In genomic region chr19:57851821-57852588, GRCh38 we compare ENCODE assay signal across 7 cellular contexts. TPM values are rescaled to one million over a fixed set of nuclear protein-coding genes. Genes with fewer than 3 reads are reported as not detected.
DNase-seq lines count a peak whose midpoint lies in the region; ATAC-seq, FAIRE-seq and TF ChIP-seq lines count a peak whose summit lies in the region.
"Not testable (repeated sequence)": the region's sequence is repeated elsewhere in the genome, so short reads cannot be mapped to it uniquely, and the experiment has no call there.

No MANE protein-coding gene starts in this region.

- H3K4ac ChIP-seq in mesenchymal stem cell (ENCODE audit: low read depth in 1 of 2, low read length in 2 of 2) = not testable (repeated sequence)

- not testable (repeated sequence) for BruUV-seq in endothelial cell of umbilical vein (replicated peaks; lab: Mats Ljungman, UMichigan)

- CTCF ChIA-PET in endothelial cell of umbilical vein (lab: Charles Lee) = interaction anchor here (1.1 kb wide), 1 partner anchor 33 kb away, joined by 3 read pairs; no protein-coding TSS in a partner anchor

- H3K27me3 Mint-ChIP-seq in activated naive CD8-positive, alpha-beta T cell; stimulated activated naive B cell treated with anti-CD40 and anti-IgM and Interleukin-4, amounts not matched to agents 10 μg/mL and 1 μg/mL and 100 μg/mL, for 72 hours: not testable (repeated sequence)

- WGBS in GM23248 (ENCODE audit: low coverage in 1 of 2, low lambda C conversion rate in 2 of 2, missing lambda C conversion rate in 2 of 2), 2 experiments = 92 to 93% methylated on average over 6 of the region's 6 CpGs
- 100% methylated on average over 3 of the region's 6 CpGs for WGBS in mesenchymal stem cell

- H3K4me1 ChIP-seq in GM23248 (ENCODE audit: insufficient read depth); endothelial cell of umbilical vein (ENCODE audit: control insufficient read depth, extremely low read depth, insufficient read depth, low read length); mesenchymal stem cell (ENCODE audit: control insufficient read depth, insufficient read depth, low read depth, low read length): not testable (repeated sequence)

- H3K4me3 ChIP-seq in GM23248; SU-DHL-6 (ENCODE audit: insufficient read depth, low read length, poor library complexity, severe bottlenecking); endothelial cell of umbilical vein (replicated peaks in 1 of 3; ENCODE audit: insufficient read depth in 1 of 3, low read depth in 1 of 3, low read length in 3 of 3); mesenchymal stem cell (ENCODE audit: insufficient read depth in 1 of 2, low read depth in 1 of 2, low read length in 2 of 2): not testable (repeated sequence)
- peak overlapping the region; percentile 70 for H3K4me3 ChIP-seq in neural cell (ENCODE audit: low read length)

- H2BK12ac ChIP-seq in mesenchymal stem cell (ENCODE audit: low read length in 2 of 2) = not testable (repeated sequence)

- intact Hi-C loops in endothelial cell of umbilical vein (cut with micrococcal nuclease) = not testable (repeated sequence)

- not testable (repeated sequence) for H2AK5ac ChIP-seq in mesenchymal stem cell (ENCODE audit: low read length, severe bottlenecking)

- H3K4me1 Mint-ChIP-seq in activated naive CD8-positive, alpha-beta T cell (ENCODE audit: low read depth) = peaks cover 28% of the 10 kb centered on the region
- peaks cover 27 to 30% of the 10 kb centered on the region in 2 donors for H3K4me1 Mint-ChIP-seq in stimulated activated naive B cell treated with anti-CD40 and anti-IgM and Interleukin-4, amounts not matched to agents 10 μg/mL and 1 μg/mL and 100 μg/mL, for 72 hours

- not testable (repeated sequence) for TF ChIP-seq POLR2A in endothelial cell of umbilical vein (IDR thresholded peaks at IDR 0.05; ENCODE audit: low read depth, low read length)

- FAIRE-seq in endothelial cell of umbilical vein (lab: Jason Lieb, UNC) = peak; percentile 48

- not testable (repeated sequence) for TF ChIP-seq RAD21 in neural cell (conservative IDR thresholded peaks at IDR 0.05)

- not testable (repeated sequence) for H2BK15ac ChIP-seq in mesenchymal stem cell (ENCODE audit: low read depth, poor library complexity, severe bottlenecking)

- not testable (repeated sequence) for H3K23ac ChIP-seq in mesenchymal stem cell (ENCODE audit: low read length in 2 of 2)

- not testable (repeated sequence) for H3K36me3 ChIP-seq in GM23248 (ENCODE audit: low read depth); SU-DHL-6 (ENCODE audit: low read length); neural cell (ENCODE audit: insufficient read depth, low read length)
- H3K36me3 ChIP-seq in endothelial cell of umbilical vein (ENCODE audit: control insufficient read depth in 2 of 2, extremely low read depth in 1 of 2, insufficient read depth in 2 of 2, low read length in 2 of 2) (peaks cover 3 to 12% of the 10 kb centered on the region in 2 experiments), mesenchymal stem cell (ENCODE audit: control insufficient read depth in 1 of 2, insufficient read depth in 2 of 2, low read depth in 1 of 2, low read length in 2 of 2) (peaks cover 37 to 41% of the 10 kb centered on the region in 2 experiments)

- H3K18ac ChIP-seq in mesenchymal stem cell (ENCODE audit: low read depth in 1 of 2, low read length in 2 of 2) = not testable (repeated sequence)

- not testable (repeated sequence) for H2AFZ ChIP-seq in GM23248; SU-DHL-6 (ENCODE audit: low read depth, low read length, severe bottlenecking); endothelial cell of umbilical vein (ENCODE audit: low read depth, low read length); mesenchymal stem cell (ENCODE audit: low read depth, low read length); neural cell (ENCODE audit: low read depth, low read length)

- ATAC-seq in stimulated activated naive B cell treated with anti-CD40 and anti-IgM and Interleukin-4, amounts not matched to agents 10 μg/mL and 1 μg/mL and 100 μg/mL, for 72 hours (replicated peaks) = not testable (repeated sequence)

- not testable (repeated sequence) for H3K4me3 Mint-ChIP-seq in activated naive CD8-positive, alpha-beta T cell; stimulated activated naive B cell treated with anti-CD40 and anti-IgM and Interleukin-4, amounts not matched to agents 10 μg/mL and 1 μg/mL and 100 μg/mL, for 72 hours

- H3F3A ChIP-seq in GM23248 (ENCODE audit: insufficient read depth); SU-DHL-6 (ENCODE audit: insufficient read depth); neural cell (ENCODE audit: insufficient read depth, low read length, poor library complexity, severe bottlenecking): not testable (repeated sequence)

- H3K9me1 ChIP-seq in endothelial cell of umbilical vein (replicated peaks; ENCODE audit: control insufficient read depth, extremely low read depth, insufficient read depth, low read length) = not testable (repeated sequence)

- not testable (repeated sequence) for DNase-seq in GM23248; endothelial cell of umbilical vein (ENCODE audit: low read depth, low spot score); mesenchymal stem cell; stimulated activated naive B cell treated with anti-CD40 and anti-IgM and Interleukin-4, amounts not matched to agents 10 μg/mL and 1 μg/mL and 100 μg/mL, for 72 hours

- dilution Hi-C loops in endothelial cell of umbilical vein (cut with MboI; ENCODE audit: extremely low pct_ligation_motif_present, low sequenced_read_pairs) = not testable (repeated sequence)

- TF ChIP-seq EP300 in neural cell (conservative IDR thresholded peaks at IDR 0.05; ENCODE audit: poor library complexity, severe bottlenecking) = not testable (repeated sequence)

- not testable (repeated sequence) for H3K9me3 Mint-ChIP-seq in activated naive CD8-positive, alpha-beta T cell (ENCODE audit: low read depth); stimulated activated naive B cell treated with anti-CD40 and anti-IgM and Interleukin-4, amounts not matched to agents 10 μg/mL and 1 μg/mL and 100 μg/mL, for 72 hours

- H2BK120ac ChIP-seq in mesenchymal stem cell (ENCODE audit: low read depth, low read length) = not testable (repeated sequence)

- H2BK5ac ChIP-seq in mesenchymal stem cell (ENCODE audit: low read depth, low read length, poor library complexity, severe bottlenecking) = not testable (repeated sequence)

- H4K8ac ChIP-seq in mesenchymal stem cell (ENCODE audit: low read length) = peak overlapping the region; percentile 9

- H3K9ac ChIP-seq in GM23248; SU-DHL-6 (ENCODE audit: low read length); endothelial cell of umbilical vein (replicated peaks; ENCODE audit: extremely low read depth, insufficient read depth, low read length); mesenchymal stem cell (ENCODE audit: low read length); neural cell (ENCODE audit: low read length): not testable (repeated sequence)

- not testable (repeated sequence) for H3K9me2 ChIP-seq in GM23248 (ENCODE audit: insufficient read depth); SU-DHL-6 (replicated peaks; ENCODE audit: insufficient read depth, low read length); neural cell (ENCODE audit: insufficient read depth, low read length)

- H3K9me3 ChIP-seq in GM23248 (ENCODE audit: low read depth); SU-DHL-6 (ENCODE audit: insufficient read depth, low read length); endothelial cell of umbilical vein (replicated peaks; ENCODE audit: control insufficient read depth, insufficient read depth, low read length); mesenchymal stem cell (ENCODE audit: control insufficient read depth, low read length); neural cell (ENCODE audit: low read length): not testable (repeated sequence)

- POLR2A ChIA-PET in endothelial cell of umbilical vein (lab: Charles Lee) = not testable (repeated sequence)

- peak overlapping the region; percentile 61 for H3K27ac Mint-ChIP-seq in activated naive CD8-positive, alpha-beta T cell
- peak overlapping the region; percentile 97 for H3K27ac Mint-ChIP-seq in stimulated activated naive B cell treated with anti-CD40 and anti-IgM and Interleukin-4, amounts not matched to agents 10 μg/mL and 1 μg/mL and 100 μg/mL, for 72 hours

- H3K36me3 Mint-ChIP-seq in activated naive CD8-positive, alpha-beta T cell = peaks cover 25% of the 10 kb centered on the region
- peaks cover 45 to 57% of the 10 kb centered on the region in 2 donors for H3K36me3 Mint-ChIP-seq in stimulated activated naive B cell treated with anti-CD40 and anti-IgM and Interleukin-4, amounts not matched to agents 10 μg/mL and 1 μg/mL and 100 μg/mL, for 72 hours

- H3K4me2 ChIP-seq in GM23248 (ENCODE audit: unreplicated experiment) (peak overlapping the region; percentile 90), SU-DHL-6 (ENCODE audit: low read depth, low read length, poor library complexity, severe bottlenecking) (peak overlapping the region; percentile 54), mesenchymal stem cell (ENCODE audit: low read length, poor library complexity, severe bottlenecking) (peak overlapping the region; percentile 22)
- H3K4me2 ChIP-seq in endothelial cell of umbilical vein (ENCODE audit: insufficient read depth, low read length); neural cell (ENCODE audit: low read length): not testable (repeated sequence)

- H3K27ac ChIP-seq in GM23248; SU-DHL-6 (ENCODE audit: low read depth, low read length); endothelial cell of umbilical vein (ENCODE audit: insufficient read depth, low read depth, low read length); mesenchymal stem cell (ENCODE audit: low read length, poor library complexity, severe bottlenecking); neural cell (ENCODE audit: low read length): not testable (repeated sequence)

- H4K20me1 ChIP-seq in GM23248 (ENCODE audit: insufficient read depth); SU-DHL-6 (ENCODE audit: low read depth, low read length); endothelial cell of umbilical vein (replicated peaks; ENCODE audit: control insufficient read depth, extremely low read depth, insufficient read depth, low read length); neural cell (ENCODE audit: insufficient read depth): not testable (repeated sequence)

- not testable (repeated sequence) for H3K14ac ChIP-seq in mesenchymal stem cell (ENCODE audit: low read length in 2 of 2)

- H4K91ac ChIP-seq in mesenchymal stem cell (ENCODE audit: low read length) = not testable (repeated sequence)

- H3K79me2 ChIP-seq in GM23248 (ENCODE audit: insufficient read depth) (peaks cover 89% of the 10 kb centered on the region), SU-DHL-6 (ENCODE audit: insufficient read depth, low read length) (peaks cover 24% of the 10 kb centered on the region), endothelial cell of umbilical vein (ENCODE audit: control insufficient read depth, insufficient read depth, low read length) (peaks cover 52% of the 10 kb centered on the region), neural cell (replicated peaks; ENCODE audit: insufficient read depth, low read length) (peaks cover 21% of the 10 kb centered on the region)

- not testable (repeated sequence) for H3K79me1 ChIP-seq in mesenchymal stem cell (replicated peaks; ENCODE audit: low read length, poor library complexity, severe bottlenecking)

- in situ Hi-C loops in GM23248 (cut with MboI) = not testable (repeated sequence)

- not testable (repeated sequence) for TF ChIP-seq CTCF in SU-DHL-6 (IDR thresholded peaks at IDR 0.05; ENCODE audit: insufficient read depth, low read length, poor library complexity, severe bottlenecking); endothelial cell of umbilical vein (IDR thresholded peaks at IDR 0.05; ENCODE audit: extremely low read depth in 1 of 2, insufficient read depth in 1 of 2, low read depth in 1 of 2, low read length in 2 of 2); neural cell (IDR thresholded peaks at IDR 0.05; ENCODE audit: poor library complexity, severe bottlenecking)

- not testable (repeated sequence) for H3K27me3 ChIP-seq in GM23248 (replicated peaks; ENCODE audit: insufficient read depth); SU-DHL-6 (ENCODE audit: low read length); endothelial cell of umbilical vein (ENCODE audit: control insufficient read depth in 2 of 2, insufficient read depth in 2 of 2, low read length in 2 of 2); mesenchymal stem cell (ENCODE audit: control insufficient read depth in 1 of 2, insufficient read depth in 1 of 2, low read length in 2 of 2); neural cell (ENCODE audit: insufficient read depth, low read depth, low read length)

RNA-seq across cellular contexts. Expression of gene ZNF587, which starts 2.3 kb away (rescaled TPM):
- total RNA-seq in GM23248 (2014; rRNA removed; shearing (Covaris generic)) = 10.0 and 14.3 TPM in 2 replicates
- 6.9 and 8.0 TPM in 2 replicates for polyA plus RNA-seq in GM23248 (2016; fragmentation: Nextera tagmentation; extraction: Ambion mirVana)
- total RNA-seq in endothelial cell of umbilical vein = 43.1 and 44.0 TPM in 2 replicates
- 11.2 and 13.1 TPM in 2 replicates for polyA plus RNA-seq in endothelial cell of umbilical vein
- polyA plus RNA-seq in endothelial cell of umbilical vein (2011; cell fraction: cytosol; rRNA removed) = 7.6 and 8.9 TPM in 2 replicates
- polyA plus RNA-seq in endothelial cell of umbilical vein (2011; cell fraction: nucleus; rRNA removed) = 45.2 and 51.5 TPM in 2 replicates
- polyA plus RNA-seq in endothelial cell of umbilical vein (2012) = 19.3 and 19.5 TPM in 2 replicates
- polyA minus RNA-seq in endothelial cell of umbilical vein = 30.2 and 30.4 TPM in 2 replicates
- polyA minus RNA-seq in endothelial cell of umbilical vein (2011; cell fraction: cytosol; rRNA and poly(A)+ RNA removed) = 12.8 TPM
- 23.0 and 39.9 TPM in 2 replicates for polyA minus RNA-seq in endothelial cell of umbilical vein (2011; cell fraction: nucleus; rRNA and poly(A)+ RNA removed)
- polyA plus RNA-seq in mesenchymal stem cell (2013, experiment 1 of 2) = 9.8 TPM
- 10.2 TPM for polyA plus RNA-seq in mesenchymal stem cell (2013, experiment 2 of 2)
- polyA plus RNA-seq in neural cell = 16.8 and 23.3 TPM in 2 replicates
- polyA minus RNA-seq in neural cell = 62.4 and 65.0 TPM in 2 replicates

RNA-seq across cellular contexts. Expression of gene ZNF587B, which starts 21.9 kb away (rescaled TPM):
- total RNA-seq in GM23248 (2014; rRNA removed; shearing (Covaris generic)) = 10.1 and 14.0 TPM in 2 replicates
- polyA plus RNA-seq in GM23248 (2016; fragmentation: Nextera tagmentation; extraction: Ambion mirVana) = 5.1 TPM in 2 replicates
- 15.6 and 16.3 TPM in 2 replicates for total RNA-seq in endothelial cell of umbilical vein
- 2.8 and 3.2 TPM in 2 replicates for polyA plus RNA-seq in endothelial cell of umbilical vein
- polyA plus RNA-seq in endothelial cell of umbilical vein (2011; cell fraction: cytosol; rRNA removed) = 2.9 and 3.6 TPM in 2 replicates
- 19.7 and 22.5 TPM in 2 replicates for polyA plus RNA-seq in endothelial cell of umbilical vein (2011; cell fraction: nucleus; rRNA removed)
- 5.3 and 7.5 TPM in 2 replicates for polyA plus RNA-seq in endothelial cell of umbilical vein (2012)
- 19.2 and 19.6 TPM in 2 replicates for polyA minus RNA-seq in endothelial cell of umbilical vein
- 18.5 TPM for polyA minus RNA-seq in endothelial cell of umbilical vein (2011; cell fraction: cytosol; rRNA and poly(A)+ RNA removed)
- 15.6 and 22.0 TPM in 2 replicates for polyA minus RNA-seq in endothelial cell of umbilical vein (2011; cell fraction: nucleus; rRNA and poly(A)+ RNA removed)
- polyA plus RNA-seq in mesenchymal stem cell (2013, experiment 1 of 2) = 3.9 TPM
- 4.3 TPM for polyA plus RNA-seq in mesenchymal stem cell (2013, experiment 2 of 2)
- polyA plus RNA-seq in neural cell = 5.7 and 6.7 TPM in 2 replicates
- 26.3 and 27.4 TPM in 2 replicates for polyA minus RNA-seq in neural cell

RNA-seq across cellular contexts. Expression of gene ZNF814, which starts 36.8 kb away (rescaled TPM):
- 3.3 and 3.6 TPM in 2 replicates for total RNA-seq in GM23248 (2014; rRNA removed; shearing (Covaris generic))
- polyA plus RNA-seq in GM23248 (2016; fragmentation: Nextera tagmentation; extraction: Ambion mirVana) (11.7 and 14.1 TPM in 2 replicates), endothelial cell of umbilical vein (3.3 and 5.7 TPM in 2 replicates), neural cell (12.4 and 17.7 TPM in 2 replicates)
- 3.8 and 7.9 TPM in 2 replicates for total RNA-seq in endothelial cell of umbilical vein
- 1.9 and 2.9 TPM in 2 replicates for polyA plus RNA-seq in endothelial cell of umbilical vein (2011; cell fraction: cytosol; rRNA removed)
- polyA plus RNA-seq in endothelial cell of umbilical vein (2011; cell fraction: nucleus; rRNA removed) = 6.3 and 7.9 TPM in 2 replicates
- 5.1 and 8.7 TPM in 2 replicates for polyA plus RNA-seq in endothelial cell of umbilical vein (2012)
- polyA minus RNA-seq in endothelial cell of umbilical vein (12.9 and 15.9 TPM in 2 replicates), neural cell (32.4 and 36.3 TPM in 2 replicates)
- polyA minus RNA-seq in endothelial cell of umbilical vein (2011; cell fraction: cytosol; rRNA and poly(A)+ RNA removed) = 1.7 TPM
- 12.9 and 16.2 TPM in 2 replicates for polyA minus RNA-seq in endothelial cell of umbilical vein (2011; cell fraction: nucleus; rRNA and poly(A)+ RNA removed)
- polyA plus RNA-seq in mesenchymal stem cell (2013, experiment 1 of 2) = 10.7 TPM
- polyA plus RNA-seq in mesenchymal stem cell (2013, experiment 2 of 2) = 9.8 TPM

RNA-seq across cellular contexts. Expression of gene ZNF552, which starts 37.3 kb away (rescaled TPM):
- total RNA-seq in GM23248 (2014; rRNA removed; shearing (Covaris generic)) = 2.9 and 4.3 TPM in 2 replicates
- 2.7 and 3.2 TPM in 2 replicates for polyA plus RNA-seq in GM23248 (2016; fragmentation: Nextera tagmentation; extraction: Ambion mirVana)
- 6.1 and 6.5 TPM in 2 replicates for total RNA-seq in endothelial cell of umbilical vein
- polyA plus RNA-seq in endothelial cell of umbilical vein = 3.0 and 3.3 TPM in 2 replicates
- polyA plus RNA-seq in endothelial cell of umbilical vein (2011; cell fraction: cytosol; rRNA removed) = 2.7 and 2.8 TPM in 2 replicates
- 5.2 and 5.6 TPM in 2 replicates for polyA plus RNA-seq in endothelial cell of umbilical vein (2011; cell fraction: nucleus; rRNA removed)
- 4.7 and 5.6 TPM in 2 replicates for polyA plus RNA-seq in endothelial cell of umbilical vein (2012)
- 3.6 and 8.5 TPM in 2 replicates for polyA minus RNA-seq in endothelial cell of umbilical vein
- polyA minus RNA-seq in endothelial cell of umbilical vein (2011; cell fraction: cytosol; rRNA and poly(A)+ RNA removed) = 2.3 TPM
- polyA minus RNA-seq in endothelial cell of umbilical vein (2011; cell fraction: nucleus; rRNA and poly(A)+ RNA removed) = 6.3 and 8.2 TPM in 2 replicates
- 2.3 TPM for polyA plus RNA-seq in mesenchymal stem cell (2013, experiment 1 of 2)
- polyA plus RNA-seq in mesenchymal stem cell (2013, experiment 2 of 2) = 2.3 TPM
- 6.0 and 8.8 TPM in 2 replicates for polyA plus RNA-seq in neural cell
- polyA minus RNA-seq in neural cell = 12.2 and 17.7 TPM in 2 replicates
